ENCODE assay signal across 17 cellular contexts in the genomic region with DNA sequence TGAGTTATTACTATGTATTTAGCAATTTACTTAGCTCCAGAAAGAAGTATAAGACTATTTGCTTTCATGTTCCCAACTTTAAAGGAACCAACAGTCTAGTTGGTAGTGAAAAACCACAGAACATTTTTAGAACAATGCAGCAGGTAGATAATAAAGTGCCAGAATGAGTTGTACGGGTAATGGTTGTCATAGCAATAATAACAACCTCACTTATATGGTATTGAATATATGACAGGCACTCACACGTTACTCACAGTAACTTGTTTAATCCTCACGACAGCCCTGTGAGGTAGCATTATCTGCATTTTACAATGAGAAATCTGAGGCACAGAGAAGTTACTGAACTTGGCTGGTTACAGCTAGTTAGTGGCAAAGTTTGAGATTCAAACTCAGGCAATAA.
"Had no signal": no experiment of that assay in that cellular context is flagged by ENCODE, and none has a peak within 500 bp of the region (broad histone marks: within the 10 kb centered on the region; RNA-seq: fewer than 3 reads in every experiment).

No MANE protein-coding gene starts in this region.

- H3K9me3 ChIP-seq: body of pancreas, lower lobe of right lung, neutrophil, spleen, tibial artery had no signal

- H3K4me3 Mint-ChIP-seq: activated naive CD8-positive, alpha-beta T cell treated with anti-CD3 and anti-CD28 coated beads, Interleukin-2, amount 10 ng/mL, durations not matched to agents 7 days and 5 days; natural killer cell had no signal

- H3K4me3 ChIP-seq: body of pancreas, lower lobe of right lung, SK-N-MC, spleen, tibial artery had no signal

- H3K9me3 Mint-ChIP-seq: activated naive CD8-positive, alpha-beta T cell treated with anti-CD3 and anti-CD28 coated beads, Interleukin-2, amount 10 ng/mL, durations not matched to agents 7 days and 5 days; natural killer cell had no signal

- ATAC-seq: lower lobe of right lung, natural killer cell had no signal

- DNase-seq: activated CD4-positive, alpha-beta T cell treated with anti-CD3 and anti-CD28 coated beads, Interleukin-2, amount 50 U/mL, for 1 hour; activated gamma-delta T cell; activated naive CD8-positive, alpha-beta T cell treated with anti-CD3 and anti-CD28 coated beads, Interleukin-2, amount 10 ng/mL, durations not matched to agents 7 days and 5 days; activated T-cell treated with anti-CD3 and anti-CD28 coated beads, Interleukin-2, amount 50 U/mL, for 1 hour; body of pancreas; foreskin melanocyte; glutamatergic neuron; hippocampal formation; lower lobe of right lung; natural killer cell; spleen; stimulated activated naive CD4-positive, alpha-beta T cell; substantia nigra; T1000; tibial artery had no signal

- H3K27ac ChIP-seq: body of pancreas, lower lobe of right lung, neutrophil, SK-N-MC, spleen, tibial artery had no signal

- H3K27me3 Mint-ChIP-seq: activated naive CD8-positive, alpha-beta T cell treated with anti-CD3 and anti-CD28 coated beads, Interleukin-2, amount 10 ng/mL, durations not matched to agents 7 days and 5 days had no signal

- H3K4me1 ChIP-seq: body of pancreas, lower lobe of right lung, spleen, tibial artery had no signal

- H3K27ac Mint-ChIP-seq: activated naive CD8-positive, alpha-beta T cell treated with anti-CD3 and anti-CD28 coated beads, Interleukin-2, amount 10 ng/mL, durations not matched to agents 7 days and 5 days; natural killer cell had no signal

- H3K27me3 ChIP-seq: body of pancreas, neutrophil, spleen, tibial artery had no signal
